In genomic region chr2:236169741-236170654, GRCh38 we compare ENCODE assay signal across 1 cellular context.
A peak's percentile ranks its signal among the peaks of the same experiment; 100 is the strongest.
TF ChIP-seq lines count a peak whose summit lies in the region.

No MANE protein-coding gene starts in this region.

TF ChIP-seq in GM23338, 12 proteins besides CTCF, POLR2A, EP300 and RAD21 (continued from another document):
- TF ChIP-seq REST (IDR thresholded peaks at IDR 0.05; ENCODE audit: unreplicated experiment): no peak
- no peak for TF ChIP-seq ZNF331 (CRISPR knock-in tag; IDR thresholded peaks at IDR 0.05; ENCODE audit: low read depth)
- TF ChIP-seq ZNF114 (CRISPR knock-in tag; IDR thresholded peaks at IDR 0.05): no peak
- no peak for TF ChIP-seq ZNF462 (CRISPR knock-in tag; IDR thresholded peaks at IDR 0.05)
- peak; percentile 39 for TF ChIP-seq EZH2phosphoT487 (IDR thresholded peaks at IDR 0.05; ENCODE audit: unreplicated experiment)
